Comparison of ENCODE assay signal across 18 cellular contexts in the genomic region with DNA sequence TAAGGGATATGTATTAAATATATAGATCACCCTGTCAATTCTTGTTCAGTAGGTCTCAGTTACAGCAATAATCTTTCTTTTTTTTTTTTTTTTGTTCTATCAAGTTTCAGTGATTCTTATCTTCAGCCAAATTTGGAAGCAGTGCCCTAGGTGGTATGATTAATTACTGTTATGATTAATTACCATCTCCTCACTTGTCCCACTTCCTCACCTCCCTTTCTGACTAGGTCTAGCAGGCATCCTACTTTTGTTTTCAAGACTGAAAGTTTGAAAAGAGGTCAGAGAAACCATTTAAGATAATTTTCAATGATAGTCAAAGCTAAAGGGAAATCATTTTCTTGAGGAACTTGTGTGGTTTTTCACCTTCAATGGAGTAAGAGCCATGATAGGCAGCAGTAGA.
DNase-seq lines count a peak whose midpoint lies in the region; ATAC-seq lines count a peak whose summit lies in the region.
"Had no signal": no experiment of that assay in that cellular context is flagged by ENCODE, and none has a peak within 500 bp of the region (broad histone marks: within the 10 kb centered on the region; RNA-seq: fewer than 3 reads in every experiment).

No MANE protein-coding gene starts in this region.

- H3K4me1 Mint-ChIP-seq in activated T-cell treated with anti-CD3 and anti-CD28 coated beads, Interleukin-2, amount 50 U/mL, for 72 hours (ENCODE audit: low read depth): no peaks in the 10 kb centered on the region
- no peaks in the 10 kb centered on the region for H3K4me1 Mint-ChIP-seq in activated T-helper 17 cell treated with anti-CD3 and anti-CD28 coated beads, Interleukin-2, amount 50 U/mL, for 72 hours
- H3K4me1 Mint-ChIP-seq in natural killer cell treated with Interleukin-12 subunit alpha and Interleukin-12 subunit beta and Interleukin-15 and Interleukin-18, amount 100 ng/mL, for 72 hours (ENCODE audit: low read depth in 2 of 2): no peaks in the 10 kb centered on the region
- H3K4me1 Mint-ChIP-seq: CD4-positive, CD25-positive, alpha-beta regulatory T cell; CD8-positive, alpha-beta memory T cell had no signal

- H3K36me3 Mint-ChIP-seq in activated T-cell treated with anti-CD3 and anti-CD28 coated beads, Interleukin-2, amount 50 U/mL, for 72 hours (ENCODE audit: insufficient read depth in 2 of 2): peaks cover 0 to 2% of the 10 kb centered on the region in 2 donors
- H3K36me3 Mint-ChIP-seq in activated T-helper 17 cell treated with anti-CD3 and anti-CD28 coated beads, Interleukin-2, amount 50 U/mL, for 72 hours (ENCODE audit: low read depth): no peaks in the 10 kb centered on the region
- H3K36me3 Mint-ChIP-seq in natural killer cell treated with Interleukin-12 subunit alpha and Interleukin-12 subunit beta and Interleukin-15 and Interleukin-18, amount 100 ng/mL, for 72 hours: no peaks in the 10 kb centered on the region
- H3K36me3 Mint-ChIP-seq: CD4-positive, CD25-positive, alpha-beta regulatory T cell; CD8-positive, alpha-beta memory T cell had no signal

- H3K27ac Mint-ChIP-seq in activated T-cell treated with anti-CD3 and anti-CD28 coated beads, Interleukin-2, amount 50 U/mL, for 72 hours: no peak overlapping the region
- no peak overlapping the region for H3K27ac Mint-ChIP-seq in activated T-helper 17 cell treated with anti-CD3 and anti-CD28 coated beads, Interleukin-2, amount 50 U/mL, for 72 hours
- no peak overlapping the region for H3K27ac Mint-ChIP-seq in natural killer cell treated with Interleukin-12 subunit alpha and Interleukin-12 subunit beta and Interleukin-15 and Interleukin-18, amount 100 ng/mL, for 72 hours
- H3K27ac Mint-ChIP-seq: CD4-positive, CD25-positive, alpha-beta regulatory T cell had no signal

- ATAC-seq in activated T-cell treated with anti-CD3 and anti-CD28 coated beads, Interleukin-2, amount 50 U/mL, for 72 hours (replicated peaks in 1 of 2): peak; percentile 24 to 65
- peak; percentile 88 for ATAC-seq in activated T-helper 17 cell treated with anti-CD3 and anti-CD28 coated beads, Interleukin-2, amount 50 U/mL, for 72 hours (replicated peaks)
- peak; percentile 57 for ATAC-seq in stimulated activated naive CD8-positive, alpha-beta T cell treated with anti-CD3 and anti-CD28 coated beads, Interleukin-15, Interleukin-2, amounts not matched to agents 100 U/mL and 50 U/mL, for 24 hours
- no peak for ATAC-seq in natural killer cell treated with Interleukin-12 subunit alpha and Interleukin-12 subunit beta and Interleukin-15 and Interleukin-18, amount 100 ng/mL, for 72 hours
- no peak for ATAC-seq in GM21447 (IDR thresholded peaks at IDR 0.05; ENCODE audit: unreplicated experiment)
- ATAC-seq: HepG2 had no signal

- no peak for DNase-seq in activated T-cell treated with anti-CD3 and anti-CD28 coated beads, Interleukin-2, amount 50 U/mL, for 72 hours
- DNase-seq in activated T-cell treated with anti-CD3 and anti-CD28 coated beads, Interleukin-2, amount 50 U/mL, for 1 hour: no peak
- no peak for DNase-seq in stimulated activated naive CD8-positive, alpha-beta T cell treated with anti-CD3 and anti-CD28 coated beads, Interleukin-15, Interleukin-2, amounts not matched to agents 100 U/mL and 50 U/mL, for 24 hours
- DNase-seq in natural killer cell treated with Interleukin-12 subunit alpha and Interleukin-12 subunit beta and Interleukin-15 and Interleukin-18, amount 100 ng/mL, for 72 hours (ENCODE audit: low spot score): no peak
- DNase-seq: ACHN; BE2C; C1 segment of cervical spinal cord; CD4-positive, CD25-positive, alpha-beta regulatory T cell; CD8-positive, alpha-beta memory T cell; COR-L47; DMS 273 treated with DMSO at 0.1 percent for 48 hours; DMS53; DND-41; EL; GM23248 had no signal

- no peaks in the 10 kb centered on the region for H3K27me3 Mint-ChIP-seq in activated T-cell treated with anti-CD3 and anti-CD28 coated beads, Interleukin-2, amount 50 U/mL, for 72 hours (ENCODE audit: low read depth)
- no peaks in the 10 kb centered on the region for H3K27me3 Mint-ChIP-seq in activated T-helper 17 cell treated with anti-CD3 and anti-CD28 coated beads, Interleukin-2, amount 50 U/mL, for 72 hours
- no peaks in the 10 kb centered on the region for H3K27me3 Mint-ChIP-seq in natural killer cell treated with Interleukin-12 subunit alpha and Interleukin-12 subunit beta and Interleukin-15 and Interleukin-18, amount 100 ng/mL, for 72 hours
- H3K27me3 Mint-ChIP-seq: CD4-positive, CD25-positive, alpha-beta regulatory T cell; CD8-positive, alpha-beta memory T cell had no signal

- peaks cover 7 to 8% of the 10 kb centered on the region in 2 donors for H3K9me3 Mint-ChIP-seq in activated T-cell treated with anti-CD3 and anti-CD28 coated beads, Interleukin-2, amount 50 U/mL, for 72 hours
- peaks cover 9% of the 10 kb centered on the region for H3K9me3 Mint-ChIP-seq in activated T-helper 17 cell treated with anti-CD3 and anti-CD28 coated beads, Interleukin-2, amount 50 U/mL, for 72 hours
- H3K9me3 Mint-ChIP-seq in natural killer cell treated with Interleukin-12 subunit alpha and Interleukin-12 subunit beta and Interleukin-15 and Interleukin-18, amount 100 ng/mL, for 72 hours: peaks cover 3% of the 10 kb centered on the region

- no peak overlapping the region for H3K4me3 Mint-ChIP-seq in activated T-cell treated with anti-CD3 and anti-CD28 coated beads, Interleukin-2, amount 50 U/mL, for 72 hours
- H3K4me3 Mint-ChIP-seq in activated T-helper 17 cell treated with anti-CD3 and anti-CD28 coated beads, Interleukin-2, amount 50 U/mL, for 72 hours: peak overlapping the region; percentile 16
- H3K4me3 Mint-ChIP-seq in natural killer cell treated with Interleukin-12 subunit alpha and Interleukin-12 subunit beta and Interleukin-15 and Interleukin-18, amount 100 ng/mL, for 72 hours: no peak overlapping the region
- H3K4me3 Mint-ChIP-seq: CD4-positive, CD25-positive, alpha-beta regulatory T cell; CD8-positive, alpha-beta memory T cell had no signal

Comparison
In these comparisons a context has a peak if more than half of its experiments do, and no peak if none do; other contexts are left out.
1. ATAC-seq: peak in activated T-cell treated with anti-CD3 and anti-CD28 coated beads, Interleukin-2, amount 50 U/mL, for 72 hours (2 of 2), activated T-helper 17 cell treated with anti-CD3 and anti-CD28 coated beads, Interleukin-2, amount 50 U/mL, for 72 hours (single experiment) and stimulated activated naive CD8-positive, alpha-beta T cell treated with anti-CD3 and anti-CD28 coated beads, Interleukin-15, Interleukin-2, amounts not matched to agents 100 U/mL and 50 U/mL, for 24 hours (single experiment); none in natural killer cell treated with Interleukin-12 subunit alpha and Interleukin-12 subunit beta and Interleukin-15 and Interleukin-18, amount 100 ng/mL, for 72 hours (0 of 2) and GM21447 (single experiment).